20 cellular contexts compared by ENCODE assay signal in the genomic region with DNA sequence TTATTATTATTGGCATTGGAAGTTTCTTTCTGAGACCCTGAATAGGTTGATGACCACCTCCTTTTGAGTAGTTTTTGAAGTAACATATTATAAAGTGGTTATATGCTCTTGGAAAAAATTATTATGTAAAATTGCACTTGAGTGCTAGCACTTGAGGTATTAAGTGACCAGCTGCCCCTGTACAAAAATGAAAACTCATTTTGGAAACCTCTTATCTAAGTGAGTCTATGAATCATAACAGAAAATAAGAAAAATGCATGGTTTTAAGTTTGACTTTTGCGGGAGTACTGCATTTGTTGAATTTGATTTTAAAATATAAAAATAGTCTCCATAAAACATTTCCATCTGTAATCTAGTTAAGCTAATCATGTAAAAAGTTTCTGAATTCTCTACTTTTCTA.
"Had no signal": no experiment of that assay in that cellular context is flagged by ENCODE, and none has a peak within 500 bp of the region (broad histone marks: within the 10 kb centered on the region; RNA-seq: fewer than 3 reads in every experiment).

No MANE protein-coding gene starts in this region.

- H3K36me3 ChIP-seq: ascending aorta, heart left ventricle, ovary, prostate gland, transverse colon had no signal

- H3K4me1 ChIP-seq: prostate gland, testis had no signal

- DNase-seq: activated CD4-positive, alpha-beta T cell treated with anti-CD3 and anti-CD28 coated beads, Interleukin-2, amount 50 U/mL, for 4 hours; activated CD8-positive, alpha-beta memory T cell treated with anti-CD3 and anti-CD28 coated beads, Interleukin-2, amount 50 U/mL, for 4 hours; activated effector memory CD4-positive, alpha-beta T cell treated with anti-CD3 and anti-CD28 coated beads, Interleukin-2, amount 50 U/mL, for 16 hours; activated naive CD8-positive, alpha-beta T cell treated with anti-CD3 and anti-CD28 coated beads, Interleukin-2, amount 10 ng/mL, durations not matched to agents 7 days and 5 days; activated T-cell treated with anti-CD3 and anti-CD28 coated beads, Interleukin-2, amount 50 U/mL, for 4 hours; caudate nucleus; heart left ventricle; ovary; retina; stimulated activated CD4-positive, alpha-beta T cell treated with anti-CD3 and anti-CD28 coated beads, Interleukin-12 subunit alpha, Interleukin-12 subunit beta, amount 100 ng/mL, for 4 hours; stimulated activated CD4-positive, alpha-beta T cell treated with anti-CD3 and anti-CD28 coated beads, Interleukin-4, amount 100 ng/mL, for 1 hour; testis; transverse colon had no signal

- H3K27me3 ChIP-seq: ascending aorta, foreskin keratinocyte, heart left ventricle, ovary, testis, transverse colon had no signal

- H3K27ac ChIP-seq: ascending aorta, foreskin keratinocyte, prostate gland, skin epidermis, testis, transverse colon had no signal

- H3K9me3 ChIP-seq: ascending aorta, heart left ventricle, ovary, prostate gland, testis, transverse colon had no signal

- ATAC-seq: sciatic nerve had no signal

- H3K4me3 ChIP-seq: ascending aorta, heart left ventricle, lung, ovary, prostate gland, skin epidermis, testis, transverse colon had no signal

- FAIRE-seq: endothelial cell of umbilical vein had no signal
